Comparison of ENCODE assay signal across 24 cellular contexts in the genomic region with DNA sequence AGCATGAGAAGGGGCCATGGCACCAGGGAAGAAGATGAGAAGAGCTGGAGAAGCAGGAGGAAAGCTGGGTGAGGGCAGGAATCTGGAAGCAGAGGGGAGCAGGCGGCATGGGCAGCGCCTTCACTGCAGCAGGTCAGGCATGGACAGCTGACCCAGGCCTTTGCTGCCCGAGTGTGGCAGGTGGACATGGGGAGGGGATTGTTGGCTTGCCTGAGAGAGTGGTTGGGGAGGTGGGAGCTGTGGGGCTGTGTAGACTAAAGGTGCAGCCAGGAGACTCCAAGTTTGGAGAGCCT. TPM values are rescaled to one million over a fixed set of nuclear protein-coding genes. Genes with fewer than 3 reads are reported as not detected.
"Had no signal": no experiment of that assay in that cellular context is flagged by ENCODE, and none has a peak within 500 bp of the region (broad histone marks: within the 10 kb centered on the region; RNA-seq: fewer than 3 reads in every experiment).

No MANE protein-coding gene starts in this region.

- H3K27ac Mint-ChIP-seq: activated B cell treated with CpG ODN at 0.5 μM for 24 hours; activated CD4-positive, alpha-beta T cell treated with anti-CD3 and anti-CD28 coated beads, Interleukin-2, amount 10 ng/mL, durations not matched to agents 24 days and 14 days; activated naive CD4-positive, alpha-beta T cell treated with anti-CD3 and anti-CD28 coated beads for 36 hours; activated naive CD8-positive, alpha-beta T cell; activated T-cell treated with anti-CD3 and anti-CD28 coated beads, Interleukin-2, amount 50 U/mL, for 24 hours; activated T-helper 1 cell treated with anti-CD3 and anti-CD28 coated beads, Interleukin-12 subunit alpha, Interleukin-12 subunit beta, Interleukin-2, Interleukin-4 antibody, amounts not matched to agents 30 ng/mL and 10 ng/mL and 1 ng/mL, durations not matched to agents 14 hours and 24 hours and 36 hours had no signal

- H3K9me3 Mint-ChIP-seq: activated B cell treated with CpG ODN at 0.5 μM for 24 hours; activated CD4-positive, alpha-beta T cell treated with anti-CD3 and anti-CD28 coated beads, Interleukin-2, amount 10 ng/mL, durations not matched to agents 24 days and 14 days; activated naive CD4-positive, alpha-beta T cell treated with anti-CD3 and anti-CD28 coated beads for 36 hours; activated T-cell treated with anti-CD3 and anti-CD28 coated beads, Interleukin-2, amount 50 U/mL, for 24 hours; activated T-helper 1 cell treated with anti-CD3 and anti-CD28 coated beads, Interleukin-12 subunit alpha, Interleukin-12 subunit beta, Interleukin-2, Interleukin-4 antibody, amounts not matched to agents 30 ng/mL and 10 ng/mL and 1 ng/mL, durations not matched to agents 14 hours and 24 hours and 36 hours had no signal

- DNase-seq: activated B cell treated with CpG ODN at 0.5 μM for 24 hours; activated CD4-positive, alpha-beta T cell treated with anti-CD3 and anti-CD28 coated beads for 1 hour; activated CD4-positive, alpha-beta T cell treated with anti-CD3 and anti-CD28 coated beads, Interleukin-2, amount 10 ng/mL, durations not matched to agents 24 days and 14 days; activated CD4-positive, alpha-beta T cell treated with anti-CD3 and anti-CD28 coated beads, Interleukin-2, amount 50 U/mL, for 48 hours; activated gamma-delta T cell; activated naive CD4-positive, alpha-beta T cell treated with anti-CD3 and anti-CD28 coated beads for 36 hours; activated T-cell treated with anti-CD3 and anti-CD28 coated beads, Interleukin-2, amount 50 U/mL, for 24 hours; Kasumi-1; KBM-7; NCI-H1105 treated with DMSO at 0.1 percent for 48 hours; NCI-H1436 treated with DMSO at 0.1 percent for 48 hours; NCI-H187; NCI-H2081; NCI-H446; NCI-H524; PC-3; SHP77 treated with DMSO at 0.1 percent for 48 hours; T-helper 2 cell; T1000 had no signal

- H3K4me3 Mint-ChIP-seq: activated B cell treated with CpG ODN at 0.5 μM for 24 hours; activated CD4-positive, alpha-beta T cell treated with anti-CD3 and anti-CD28 coated beads, Interleukin-2, amount 10 ng/mL, durations not matched to agents 24 days and 14 days; activated naive CD4-positive, alpha-beta T cell treated with anti-CD3 and anti-CD28 coated beads for 36 hours; activated naive CD8-positive, alpha-beta T cell; activated T-cell treated with anti-CD3 and anti-CD28 coated beads, Interleukin-2, amount 50 U/mL, for 24 hours; activated T-helper 1 cell treated with anti-CD3 and anti-CD28 coated beads, Interleukin-12 subunit alpha, Interleukin-12 subunit beta, Interleukin-2, Interleukin-4 antibody, amounts not matched to agents 30 ng/mL and 10 ng/mL and 1 ng/mL, durations not matched to agents 14 hours and 24 hours and 36 hours; brain had no signal

- ATAC-seq: PC-3 had no signal

- H3K36me3 Mint-ChIP-seq: activated naive CD8-positive, alpha-beta T cell; brain had no signal

RNA-seq across cellular contexts. Expression of a gene that starts 2.3 kb away (rescaled TPM):
- total RNA-seq: activated B cell treated with CpG ODN at 0.5 μM for 24 hours; activated CD4-positive, alpha-beta T cell treated with anti-CD3 and anti-CD28 coated beads, Interleukin-2, amount 10 ng/mL, durations not matched to agents 24 days and 14 days; activated CD8-positive, alpha-beta memory T cell treated with anti-CD3 and anti-CD28 coated beads for 36 hours; activated naive CD4-positive, alpha-beta T cell treated with anti-CD3 and anti-CD28 coated beads for 36 hours; activated T-helper 1 cell treated with anti-CD3 and anti-CD28 coated beads, Interleukin-12 subunit alpha, Interleukin-12 subunit beta, Interleukin-2, Interleukin-4 antibody, amounts not matched to agents 30 ng/mL and 10 ng/mL and 1 ng/mL, durations not matched to agents 14 hours and 24 hours and 36 hours; astrocyte; PC-3 had no signal
